13 cellular contexts compared by ENCODE assay signal in genomic region chr4:48985976-48986653, GRCh38. TPM values are rescaled to one million over a fixed set of nuclear protein-coding genes. Genes with fewer than 3 reads are reported as not detected.
DNase-seq lines count a peak whose midpoint lies in the region; ATAC-seq and TF ChIP-seq lines count a peak whose summit lies in the region.
"Had no signal": no experiment of that assay in that cellular context is flagged by ENCODE, and none has a peak within 500 bp of the region (broad histone marks: within the 10 kb centered on the region; RNA-seq: fewer than 3 reads in every experiment).

CWH43 (plus strand) TSS chr4:48986275; CDS start chr4:48986430, 155 bp downstream.

- H3K4me1 ChIP-seq in colonic mucosa: no peaks in the 10 kb centered on the region

- H3K4me3 ChIP-seq in colonic mucosa: peak within 1 kb of the TSS; percentile 45
- H3K4me3 ChIP-seq in skin epidermis: peak within 1 kb of the TSS; percentile 26 to 49 (median 36)
- H3K4me3 ChIP-seq: smooth muscle cell had no signal

- H3K27me3 ChIP-seq in colonic mucosa: no peaks in the 10 kb centered on the region

- H3K9ac ChIP-seq in colonic mucosa (ENCODE audit: low read depth in 2 of 2, low read length in 2 of 2): peak within 1 kb of the TSS; percentile 53 to 66

- no peak for ATAC-seq in GM21447 (IDR thresholded peaks at IDR 0.05; ENCODE audit: unreplicated experiment)

- no peak for TF ChIP-seq CTCF in colonic mucosa (IDR thresholded peaks at IDR 0.05)

- no peaks in the 10 kb centered on the region for H3K9me3 ChIP-seq in colonic mucosa

- intact Hi-C loops in colonic mucosa (cut with DNase I): no loop called here

- H3K27ac ChIP-seq in colonic mucosa: peak within 1 kb of the TSS; percentile 65
- peak within 1 kb of the TSS in 20 of 21 experiments; percentile 33 to 84 (median 68) for H3K27ac ChIP-seq in skin epidermis

- DNase-seq in NCI-H524 (lab: John Stamatoyannopoulos, UW): peak; percentile 33 to 50
- DNase-seq in NCI-H524 treated with DMSO at 0.1 percent for 48 hours (lab: John Stamatoyannopoulos, UW): no peak
- DNase-seq in colonic mucosa: peak; percentile 78
- peak; percentile 63 for DNase-seq in islet precursor cell
- no peak for DNase-seq in dedifferentiated amniotic fluid mesenchymal stem cell (ENCODE audit: extremely low spot score)
- DNase-seq in NOMO-1 treated with DMSO at 0.1 percent for 48 hours (lab: John Stamatoyannopoulos, UW; ENCODE audit: unreplicated experiment): no peak
- DNase-seq: activated effector memory CD4-positive, alpha-beta T cell treated with anti-CD3 and anti-CD28 coated beads, Interleukin-2, amount 50 U/mL, for 16 hours; cortex of kidney; HFFc6; NCI-H1048 had no signal

- no peaks in the 10 kb centered on the region for H3K36me3 ChIP-seq in colonic mucosa

RNA-seq across cellular contexts. Expression of gene CWH43, which starts in this region (rescaled TPM):
- total RNA-seq in colonic mucosa: 10 to 100 TPM; 18.2 to 29.9 TPM
- total RNA-seq: HFFc6 had no signal

Comparison
In these comparisons a context has a peak if more than half of its experiments do, and no peak if none do; other contexts are left out.
1. DNase-seq: peak in NCI-H524 (2 of 2), colonic mucosa (single experiment) and islet precursor cell (single experiment); none in NCI-H524 treated with DMSO at 0.1 percent for 48 hours (single experiment), dedifferentiated amniotic fluid mesenchymal stem cell (single experiment) and NOMO-1 treated with DMSO at 0.1 percent for 48 hours (single experiment).